In genomic region chr15:68367992-68368391, GRCh38 we compare ENCODE assay signal across 21 cellular contexts.
A peak's percentile ranks its signal among the peaks of the same experiment; 100 is the strongest.
DNase-seq lines count a peak whose midpoint lies in the region; ATAC-seq, FAIRE-seq and TF ChIP-seq lines count a peak whose summit lies in the region.
"Had no signal": no experiment of that assay in that cellular context is flagged by ENCODE, and none has a peak within 500 bp of the region (broad histone marks: within the 10 kb centered on the region; RNA-seq: fewer than 3 reads in every experiment).

No MANE protein-coding gene starts in this region.

- intact Hi-C loops in ascending aorta (cut with DNase I): loop anchor here (2.0 to 5.0 kb wide), 4 partner anchors 15 to 169 kb away; no protein-coding TSS in a partner anchor
- intact Hi-C loops in kidney (cut with DNase I): no loop called here
- intact Hi-C loops in gastrocnemius medialis (cut with DNase I; ENCODE audit: low total_unique reads): no loop called here

- H3K4me1 ChIP-seq in BLaER1: peaks cover 95% of the 10 kb centered on the region
- H3K4me1 ChIP-seq in ascending aorta: peaks cover 23 to 80% of the 10 kb centered on the region in 2 donors
- H3K4me1 ChIP-seq in kidney (ENCODE audit: control insufficient read depth in 1 of 2, insufficient read depth in 1 of 2, low read depth in 1 of 2, low read length in 2 of 2): no peaks in the 10 kb centered on the region
- peaks cover 53 to 58% of the 10 kb centered on the region in 2 donors for H3K4me1 ChIP-seq in gastrocnemius medialis
- H3K4me1 ChIP-seq: HAP-1 had no signal

- no peak for TF ChIP-seq CTCF in ascending aorta (IDR thresholded peaks at IDR 0.05)
- TF ChIP-seq CTCF in kidney (IDR thresholded peaks at IDR 0.05; ENCODE audit: borderline replicate concordance, extremely low read depth, insufficient read depth): no peak
- TF ChIP-seq CTCF in gastrocnemius medialis (IDR thresholded peaks at IDR 0.05 in 4 of 5, conservative IDR thresholded peaks at IDR 0.05 in 1 of 5): no peak

- in situ Hi-C loops in gastrocnemius medialis (cut with MboI; ENCODE audit: low sequenced_read_pairs in 4 of 4): no loop called here

- no peak for DNase-seq in ascending aorta (ENCODE audit: low spot score in 2 of 2)
- DNase-seq in kidney: peak; percentile 88
- DNase-seq in gastrocnemius medialis: no peak
- DNase-seq in MG63: no peak
- DNase-seq in NCI-H187 treated with DMSO at 0.1 percent for 48 hours (lab: John Stamatoyannopoulos, UW): no peak
- DNase-seq in T-helper 2 cell: no peak
- no peak for DNase-seq in mucosa of gallbladder (ENCODE audit: low spot score)
- DNase-seq: Calu3; CD8-positive, alpha-beta T cell; Karpas-422; NCI-H1048; NCI-H1436; NCI-H2029; NCI-H526; PC-3; RPMI8226 had no signal

- ATAC-seq in gastrocnemius medialis: no peak
- ATAC-seq: A549; CD8-positive, alpha-beta T cell; GM12878; PC-3 had no signal

- H3K4me3 ChIP-seq in BLaER1 (no peak overlapping the region), ascending aorta (no peak overlapping the region), kidney (ENCODE audit: low read length in 2 of 2) (no peak overlapping the region), gastrocnemius medialis (no peak overlapping the region), MG63 (no peak overlapping the region)
- H3K4me3 ChIP-seq: A549, GM12878, GM23248, HAP-1 had no signal

- FAIRE-seq in kidney (lab: Jason Lieb, UNC): no peak
- FAIRE-seq: A549, GM12878 had no signal

- TF ChIP-seq POLR2A in gastrocnemius medialis (IDR thresholded peaks at IDR 0.05): no peak

- peak overlapping the region; percentile 87 for H3K4me2 ChIP-seq in BLaER1
- H3K4me2 ChIP-seq: A549 had no signal

- H3K27ac ChIP-seq in BLaER1: peak overlapping the region; percentile 82; the same call in 1 of the 2 replicates
- peak overlapping the region; percentile 96 for H3K27ac ChIP-seq in ascending aorta
- H3K27ac ChIP-seq in kidney (ENCODE audit: low read depth in 2 of 2, low read length in 2 of 2): no peak overlapping the region
- H3K27ac ChIP-seq in gastrocnemius medialis: peak overlapping the region in 3 of 4 donors; percentile 35 to 60 (median 36)
- H3K27ac ChIP-seq: A549, GM23248 had no signal

- H3K27me3 ChIP-seq in BLaER1 (no peaks in the 10 kb centered on the region), ascending aorta (no peaks in the 10 kb centered on the region), gastrocnemius medialis (no peaks in the 10 kb centered on the region), MG63 (no peaks in the 10 kb centered on the region)

- H4K20me1 ChIP-seq in BLaER1: no peaks in the 10 kb centered on the region

- H3K9me3 ChIP-seq in BLaER1: no peaks in the 10 kb centered on the region
- H3K9me3 ChIP-seq in ascending aorta: no peaks in the 10 kb centered on the region
- no peaks in the 10 kb centered on the region for H3K9me3 ChIP-seq in kidney (ENCODE audit: control insufficient read depth in 1 of 2, low read length in 2 of 2)
- no peaks in the 10 kb centered on the region for H3K9me3 ChIP-seq in gastrocnemius medialis
- no peaks in the 10 kb centered on the region for H3K9me3 ChIP-seq in MG63
- H3K9me3 ChIP-seq: A549, HAP-1 had no signal

- H3K9ac ChIP-seq in BLaER1 (no peak overlapping the region; the same call in 1 of the 2 replicates), kidney (ENCODE audit: low read length in 2 of 2) (no peak overlapping the region)
- H3K9ac ChIP-seq: GM23248 had no signal

- H3K36me3 ChIP-seq in BLaER1 (no peaks in the 10 kb centered on the region), ascending aorta (peaks cover 4 to 29% of the 10 kb centered on the region in 2 donors), kidney (ENCODE audit: control insufficient read depth in 1 of 2, insufficient read depth in 2 of 2, low read length in 2 of 2) (no peaks in the 10 kb centered on the region), gastrocnemius medialis (no peaks in the 10 kb centered on the region), MG63 (peaks cover 51% of the 10 kb centered on the region)
- H3K36me3 ChIP-seq: HAP-1 had no signal

Comparison
In these comparisons a context has a peak if more than half of its experiments do, and no peak if none do; other contexts are left out.
1. H3K27ac ChIP-seq: peak in BLaER1 (single experiment), ascending aorta (2 of 2) and gastrocnemius medialis (3 of 4); none in kidney (0 of 2).